In genomic region chr12:25250744-25251730, GRCh38 we compare ENCODE assay signal across 8 cellular contexts. TPM values are rescaled to one million over a fixed set of nuclear protein-coding genes. Genes with fewer than 3 reads are reported as not detected.
DNase-seq lines count a peak whose midpoint lies in the region; ATAC-seq and TF ChIP-seq lines count a peak whose summit lies in the region.

KRAS (minus strand) TSS chr12:25250929.

- peak; percentile 74 for ATAC-seq in GM21576 (IDR thresholded peaks at IDR 0.05; ENCODE audit: unreplicated experiment)
- peak; percentile 94 for ATAC-seq in mucosa of descending colon

- peaks cover 16% of the 10 kb centered on the region for H3K4me1 ChIP-seq in mucosa of descending colon (ENCODE audit: low read depth)

- DNase-seq in DMS114 treated with DMSO at 0.1 percent for 48 hours (lab: John Stamatoyannopoulos, UW; ENCODE audit: unreplicated experiment) (peak; percentile 93), OCI-M1 (lab: John Stamatoyannopoulos, UW) (peak; percentile 97), activated T-cell treated with anti-CD3 and anti-CD28 coated beads for 4 hours (peak; percentile 86), epithelial cell of prostate (ENCODE audit: low read depth, low spot score) (peak; percentile 84), mucosa of descending colon (peak; percentile 97 to 98 (median 97))
- peak; percentile 76 to 81 for DNase-seq in stimulated activated CD8-positive, alpha-beta memory T cell treated with anti-CD3 and anti-CD28 coated beads, Interleukin-4, amount 100 ng/mL, for 1 hour (ENCODE audit: low read depth in 2 of 2, low spot score in 1 of 2)

- intact Hi-C loops in mucosa of descending colon (cut with DNase I, micrococcal nuclease), result no loop called here

- peak within 1 kb of the TSS; percentile 78 to 97 (median 93) for H3K27ac Mint-ChIP-seq in IgD-negative memory B cell

- H3K4me3 Mint-ChIP-seq in IgD-negative memory B cell, result peak within 1 kb of the TSS; percentile 68 to 98 (median 94)

- peak within 1 kb of the TSS; percentile 96 for H3K4me3 ChIP-seq in mucosa of descending colon

- no peak for TF ChIP-seq CTCF in mucosa of descending colon (IDR thresholded peaks at IDR 0.05)

- no peaks in the 10 kb centered on the region for H3K9me3 Mint-ChIP-seq in IgD-negative memory B cell

- no peaks in the 10 kb centered on the region for H3K36me3 ChIP-seq in mucosa of descending colon (ENCODE audit: low read depth)

- H3K9me3 ChIP-seq in mucosa of descending colon, result no peaks in the 10 kb centered on the region

- no peaks in the 10 kb centered on the region for H3K36me3 Mint-ChIP-seq in IgD-negative memory B cell

- H3K27me3 Mint-ChIP-seq in IgD-negative memory B cell, result no peaks in the 10 kb centered on the region

- peaks cover 26 to 45% (median 38%) of the 10 kb centered on the region in 3 donors for H3K4me1 Mint-ChIP-seq in IgD-negative memory B cell

- peak within 1 kb of the TSS; percentile 58 for H3K27ac ChIP-seq in epithelial cell of prostate

RNA-seq across cellular contexts. Expression of gene KRAS, which starts in this region (rescaled TPM):
- 39.3 TPM for polyA plus RNA-seq in IgD-negative memory B cell
- 10 to 100 TPM; 43.5 to 64.3 (median 62.7) TPM for total RNA-seq in mucosa of descending colon

Comparison
In these comparisons a context has a peak if more than half of its experiments do, and no peak if none do; other contexts are left out.
1. Peak in every context shown above with its lines: DNase-seq, ATAC-seq, H3K4me3 ChIP-seq and H3K27ac ChIP-seq.